Comparison of ENCODE assay signal across 2 cellular contexts in genomic region chr19:32858155-32858554, GRCh38.
TF ChIP-seq lines count a peak whose summit lies in the region.

No MANE protein-coding gene starts in this region.

TF ChIP-seq in H1, 55 proteins besides CTCF, POLR2A, EP300 and RAD21 (continued from another document):
- TF ChIP-seq NANOG (IDR thresholded peaks at IDR 0.05; ENCODE audit: insufficient read depth, low read depth, low read length, poor library complexity, severe bottlenecking) (no peak), CBX8 (IDR thresholded peaks at IDR 0.05; ENCODE audit: borderline replicate concordance, low read depth, low read length) (no peak), CTBP2 (IDR thresholded peaks at IDR 0.05; ENCODE audit: borderline replicate concordance, insufficient read depth, insufficient read length, low read length) (no peak), ATF2 (IDR thresholded peaks at IDR 0.05; ENCODE audit: low read length) (no peak), MAFK (IDR thresholded peaks at IDR 0.05; ENCODE audit: low read depth, low read length) (no peak), GABPA (IDR thresholded peaks at IDR 0.05; ENCODE audit: borderline replicate concordance, insufficient read depth, low read length) (no peak), TEAD4 (IDR thresholded peaks at IDR 0.05; ENCODE audit: low read depth, low read length) (no peak), TBP (IDR thresholded peaks at IDR 0.05; ENCODE audit: low read depth, low read length) (no peak)

TF ChIP-seq in GM12891, 5 proteins besides CTCF, POLR2A, EP300 and RAD21 (continued from another document):
- TF ChIP-seq SPI1 (IDR thresholded peaks at IDR 0.05; ENCODE audit: low read depth, low read length): no peak
